24 cellular contexts compared by ENCODE assay signal in the genomic region with DNA sequence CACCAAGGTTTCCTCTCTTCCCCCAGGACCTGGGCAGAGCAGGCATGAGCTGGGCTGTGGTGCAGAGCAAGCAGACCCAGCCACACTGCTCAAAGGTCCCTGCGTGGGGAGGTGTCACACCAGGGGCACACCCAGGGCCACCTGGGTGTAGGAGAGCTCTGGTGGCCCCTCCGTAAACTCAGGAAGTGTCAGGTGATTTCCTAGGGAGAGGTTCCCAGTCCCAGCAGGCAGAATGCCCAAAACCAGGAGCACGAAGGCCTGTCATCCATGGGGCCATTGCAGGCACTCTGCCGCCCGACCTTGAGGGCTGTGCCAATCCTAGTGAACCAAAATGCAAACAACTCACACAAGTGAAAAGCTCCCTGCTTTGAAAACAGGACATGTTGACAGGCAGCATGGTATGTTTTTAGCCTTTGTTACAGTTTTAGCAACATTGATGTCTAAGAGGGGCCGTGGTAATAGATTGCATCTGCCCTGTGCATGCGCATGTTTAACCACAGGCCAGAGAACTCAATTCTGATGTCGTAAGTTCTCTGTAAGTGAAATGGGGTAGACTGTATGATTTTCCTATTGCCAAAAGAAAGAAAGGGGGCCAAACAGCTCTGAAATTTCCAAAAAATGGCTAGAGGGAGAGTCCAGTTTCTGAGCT. TPM values are rescaled to one million over a fixed set of nuclear protein-coding genes. Genes with fewer than 3 reads are reported as not detected.
A peak's percentile ranks its signal among the peaks of the same experiment; 100 is the strongest.
DNase-seq lines count a peak whose midpoint lies in the region; ATAC-seq, FAIRE-seq and TF ChIP-seq lines count a peak whose summit lies in the region.
"Had no signal": no experiment of that assay in that cellular context is flagged by ENCODE, and none has a peak within 500 bp of the region (broad histone marks: within the 10 kb centered on the region; RNA-seq: fewer than 3 reads in every experiment).

No MANE protein-coding gene starts in this region.

- peak in 1 of 5 donors; percentile 12 for DNase-seq in CD8-positive, alpha-beta memory T cell
- DNase-seq in NT2/D1 (ENCODE audit: low read depth, low spot score) (no peak), fibroblast of villous mesenchyme (ENCODE audit: low read depth) (peak; percentile 22), pancreas (peak; percentile 72 to 89 (median 82)), mesothelial cell of epicardium (ENCODE audit: low spot score in 2 of 2, unreplicated experiment in 2 of 2) (no peak), NCI-H1092 treated with DMSO at 0.1 percent for 48 hours (lab: John Stamatoyannopoulos, UW) (no peak), KBM-7 (no peak)
- DNase-seq: activated CD4-positive, CD25-positive, alpha-beta regulatory T cell treated with anti-CD3 and anti-CD28 coated beads, Interleukin-2, amount 50 U/mL, for 72 hours; activated naive CD4-positive, alpha-beta T cell treated with Interleukin-2 at 50 U/mL for 16 hours; DMS53; dorsolateral prefrontal cortex; head of caudate nucleus; KG1; midbrain; NCI-H2227 treated with DMSO at 0.1 percent for 48 hours; SJCRH30; stimulated activated CD4-positive, alpha-beta T cell treated with anti-CD3 and anti-CD28 coated beads, Interleukin-4, amount 100 ng/mL, for 4 hours; T-helper 9 cell; tibial artery had no signal

- no peaks in the 10 kb centered on the region for H3K9me3 Mint-ChIP-seq in CD8-positive, alpha-beta memory T cell
- H3K9me3 Mint-ChIP-seq in mesothelial cell of epicardium = no peaks in the 10 kb centered on the region
- no peaks in the 10 kb centered on the region for H3K9me3 Mint-ChIP-seq in stimulated activated memory B cell treated with anti-CD40 and anti-IgM and Interleukin-4, amounts not matched to agents 10 μg/mL and 1 μg/mL and 100 μg/mL, for 72 hours
- H3K9me3 Mint-ChIP-seq: brain, HFFc6 had no signal

- in situ Hi-C loops in KBM-7 (cut with MboI; ENCODE audit: low pct_unique_long_range_greater_than_20kb, low sequenced_read_pairs) = no loop called here

- CTCF ChIA-PET in CD8-positive, alpha-beta memory T cell (lab: Charles Lee) = interaction anchor here (2.2 kb wide), 1 partner anchor 24 kb away, joined by 6 read pairs; no protein-coding TSS in a partner anchor

- no peaks in the 10 kb centered on the region for H3K27me3 ChIP-seq in CD8-positive, alpha-beta memory T cell (ENCODE audit: insufficient read depth, low read length, poor library complexity, severe bottlenecking)
- H3K27me3 ChIP-seq in NT2/D1 (ENCODE audit: insufficient read depth, insufficient read length) = no peaks in the 10 kb centered on the region
- no peaks in the 10 kb centered on the region for H3K27me3 ChIP-seq in pancreas
- H3K27me3 ChIP-seq: SJCRH30 had no signal

- H3K4me3 Mint-ChIP-seq in CD8-positive, alpha-beta memory T cell = peak overlapping the region in 1 of 7 donors; percentile 14
- no peak overlapping the region for H3K4me3 Mint-ChIP-seq in mesothelial cell of epicardium
- no peak overlapping the region for H3K4me3 Mint-ChIP-seq in stimulated activated memory B cell treated with anti-CD40 and anti-IgM and Interleukin-4, amounts not matched to agents 10 μg/mL and 1 μg/mL and 100 μg/mL, for 72 hours
- H3K4me3 Mint-ChIP-seq: brain, HFFc6 had no signal

- H3K27me3 Mint-ChIP-seq in CD8-positive, alpha-beta memory T cell = no peaks in the 10 kb centered on the region
- no peaks in the 10 kb centered on the region for H3K27me3 Mint-ChIP-seq in mesothelial cell of epicardium (ENCODE audit: low read depth)
- peaks cover 47% of the 10 kb centered on the region for H3K27me3 Mint-ChIP-seq in stimulated activated memory B cell treated with anti-CD40 and anti-IgM and Interleukin-4, amounts not matched to agents 10 μg/mL and 1 μg/mL and 100 μg/mL, for 72 hours

- H3K9me3 ChIP-seq in CD8-positive, alpha-beta memory T cell (ENCODE audit: low read length) = no peaks in the 10 kb centered on the region
- H3K9me3 ChIP-seq in NT2/D1 (ENCODE audit: insufficient read depth, low read length) = no peaks in the 10 kb centered on the region
- no peaks in the 10 kb centered on the region for H3K9me3 ChIP-seq in pancreas
- H3K9me3 ChIP-seq: SJCRH30, tibial artery had no signal

- no peak overlapping the region for H3K27ac ChIP-seq in CD8-positive, alpha-beta memory T cell (ENCODE audit: low read depth, low read length)
- peak overlapping the region in 3 of 4 donors; percentile 46 to 60 (median 58) for H3K27ac ChIP-seq in pancreas
- H3K27ac ChIP-seq: SJCRH30, tibial artery had no signal

- H3K4me1 ChIP-seq in CD8-positive, alpha-beta memory T cell (ENCODE audit: insufficient read depth, low read length) = peaks cover 11% of the 10 kb centered on the region
- H3K4me1 ChIP-seq in NT2/D1 (ENCODE audit: insufficient read depth, insufficient read length) (peaks cover 18% of the 10 kb centered on the region), pancreas (peaks cover 12 to 17% (median 13%) of the 10 kb centered on the region in 3 donors)
- H3K4me1 ChIP-seq: SJCRH30 had no signal

- H3K36me3 ChIP-seq in CD8-positive, alpha-beta memory T cell (ENCODE audit: insufficient read depth, low read length) = no peaks in the 10 kb centered on the region
- H3K36me3 ChIP-seq in NT2/D1 (ENCODE audit: insufficient read depth, insufficient read length, low read length) = peaks cover 5% of the 10 kb centered on the region
- H3K36me3 ChIP-seq in pancreas = peaks cover 0 to 4% (median 0%) of the 10 kb centered on the region in 3 donors
- H3K36me3 ChIP-seq: SJCRH30 had no signal

- peak; percentile 65 to 85 (median 74) for ATAC-seq in pancreas
- no peak for ATAC-seq in stimulated activated memory B cell treated with anti-CD40 and anti-IgM and Interleukin-4, amounts not matched to agents 10 μg/mL and 1 μg/mL and 100 μg/mL, for 72 hours

- H3K4me3 ChIP-seq in CD8-positive, alpha-beta memory T cell (ENCODE audit: low read length) = no peak overlapping the region
- H3K4me3 ChIP-seq in NT2/D1 (ENCODE audit: insufficient read length, low read depth) (no peak overlapping the region), fibroblast of villous mesenchyme (ENCODE audit: low read depth, low read length) (no peak overlapping the region), pancreas (no peak overlapping the region)
- H3K4me3 ChIP-seq: dorsolateral prefrontal cortex, SJCRH30, tibial artery had no signal

- peak overlapping the region; percentile 33 for H3K9ac ChIP-seq in NT2/D1 (ENCODE audit: insufficient read length, low read depth)

- no peak for TF ChIP-seq CTCF in fibroblast of villous mesenchyme (IDR thresholded peaks at IDR 0.05; ENCODE audit: insufficient read depth, low read depth, low read length)
- no peak for TF ChIP-seq CTCF in pancreas (IDR thresholded peaks at IDR 0.05)
- no peak for TF ChIP-seq CTCF in mesothelial cell of epicardium (IDR thresholded peaks at IDR 0.05; ENCODE audit: unreplicated experiment)

- intact Hi-C loops in pancreas (cut with DNase I) = no loop called here

- peaks cover 0 to 13% (median 0%) of the 10 kb centered on the region in 3 donors for H3K36me3 Mint-ChIP-seq in CD8-positive, alpha-beta memory T cell
- no peaks in the 10 kb centered on the region for H3K36me3 Mint-ChIP-seq in mesothelial cell of epicardium
- H3K36me3 Mint-ChIP-seq in stimulated activated memory B cell treated with anti-CD40 and anti-IgM and Interleukin-4, amounts not matched to agents 10 μg/mL and 1 μg/mL and 100 μg/mL, for 72 hours = no peaks in the 10 kb centered on the region
- H3K36me3 Mint-ChIP-seq: brain had no signal

- 31 to 35% methylated on average over 8 of the region's 8 CpGs for WGBS in pancreas, 2 donors

- POLR2A ChIA-PET in CD8-positive, alpha-beta memory T cell (lab: Charles Lee) = no interaction called here

- no peak for FAIRE-seq in pancreas (lab: Jason Lieb, UNC)

- peak overlapping the region in 6 of 8 donors; percentile 13 to 70 (median 28) for H3K27ac Mint-ChIP-seq in CD8-positive, alpha-beta memory T cell
- no peak overlapping the region for H3K27ac Mint-ChIP-seq in mesothelial cell of epicardium
- no peak overlapping the region for H3K27ac Mint-ChIP-seq in stimulated activated memory B cell treated with anti-CD40 and anti-IgM and Interleukin-4, amounts not matched to agents 10 μg/mL and 1 μg/mL and 100 μg/mL, for 72 hours

- peaks cover 7 to 27% (median 7%) of the 10 kb centered on the region in 3 donors for H3K4me1 Mint-ChIP-seq in CD8-positive, alpha-beta memory T cell
- H3K4me1 Mint-ChIP-seq in mesothelial cell of epicardium = peaks cover 19% of the 10 kb centered on the region
- peaks cover 9% of the 10 kb centered on the region for H3K4me1 Mint-ChIP-seq in stimulated activated memory B cell treated with anti-CD40 and anti-IgM and Interleukin-4, amounts not matched to agents 10 μg/mL and 1 μg/mL and 100 μg/mL, for 72 hours

RNA-seq across cellular contexts. Expression of a gene that starts 21.3 kb away (rescaled TPM):
- total RNA-seq in CD8-positive, alpha-beta memory T cell = not detected
- polyA plus RNA-seq in CD8-positive, alpha-beta memory T cell = not detected
- total RNA-seq in fibroblast of villous mesenchyme (not detected in 2 replicates), pancreas (not detected), mesothelial cell of epicardium (not detected in 3 replicates)
- polyA plus RNA-seq in pancreas = under 1 TPM in 1 of 2 donors, not detected in 1; 0.05 TPM
- total RNA-seq: HFFc6, osteocyte had no signal
- polyA plus RNA-seq: esophagus had no signal

Comparison
In these comparisons a context has a peak if more than half of its experiments do, and no peak if none do; other contexts are left out.
1. DNase-seq: peak in fibroblast of villous mesenchyme (single experiment) and pancreas (6 of 6); none in NT2/D1 (single experiment), mesothelial cell of epicardium (0 of 2), NCI-H1092 treated with DMSO at 0.1 percent for 48 hours (single experiment) and KBM-7 (single experiment).
2. H3K27ac Mint-ChIP-seq: peak in CD8-positive, alpha-beta memory T cell (6 of 8); none in mesothelial cell of epicardium (single experiment) and stimulated activated memory B cell treated with anti-CD40 and anti-IgM and Interleukin-4, amounts not matched to agents 10 μg/mL and 1 μg/mL and 100 μg/mL, for 72 hours (single experiment).